ENCODE assay signal across 14 cellular contexts in genomic region chr5:173873296-173873922, GRCh38.
"Had no signal": no experiment of that assay in that cellular context is flagged by ENCODE, and none has a peak within 500 bp of the region (broad histone marks: within the 10 kb centered on the region; RNA-seq: fewer than 3 reads in every experiment).

No MANE protein-coding gene starts in this region.

- DNase-seq: activated CD4-positive, alpha-beta T cell treated with anti-CD3 and anti-CD28 coated beads for 48 hours; activated CD8-positive, alpha-beta memory T cell treated with anti-CD3 and anti-CD28 coated beads for 24 hours; activated naive CD4-positive, alpha-beta T cell treated with anti-CD3 and anti-CD28 coated beads, Interleukin-2, amount 10 ng/mL, durations not matched to agents 7 days and 5 days; caudate nucleus; effector CD8-positive, alpha-beta T cell; naive B cell; retina; T-cell; T1000 had no signal

- H3K36me3 ChIP-seq: tibial nerve had no signal

- H3K4me1 ChIP-seq: tibial nerve had no signal

- H3K27me3 ChIP-seq: tibial nerve had no signal

- ATAC-seq: stimulated activated effector memory CD8-positive, alpha-beta T cell treated with anti-CD3 and anti-CD28 coated beads, Interleukin-12 subunit alpha, Interleukin-12 subunit beta, amount 100 ng/mL, for 72 hours; T-cell had no signal

- H3K4me3 ChIP-seq: coronary artery, lung, smooth muscle cell, tibial nerve had no signal
